8 cellular contexts compared by ENCODE assay signal in the genomic region with DNA sequence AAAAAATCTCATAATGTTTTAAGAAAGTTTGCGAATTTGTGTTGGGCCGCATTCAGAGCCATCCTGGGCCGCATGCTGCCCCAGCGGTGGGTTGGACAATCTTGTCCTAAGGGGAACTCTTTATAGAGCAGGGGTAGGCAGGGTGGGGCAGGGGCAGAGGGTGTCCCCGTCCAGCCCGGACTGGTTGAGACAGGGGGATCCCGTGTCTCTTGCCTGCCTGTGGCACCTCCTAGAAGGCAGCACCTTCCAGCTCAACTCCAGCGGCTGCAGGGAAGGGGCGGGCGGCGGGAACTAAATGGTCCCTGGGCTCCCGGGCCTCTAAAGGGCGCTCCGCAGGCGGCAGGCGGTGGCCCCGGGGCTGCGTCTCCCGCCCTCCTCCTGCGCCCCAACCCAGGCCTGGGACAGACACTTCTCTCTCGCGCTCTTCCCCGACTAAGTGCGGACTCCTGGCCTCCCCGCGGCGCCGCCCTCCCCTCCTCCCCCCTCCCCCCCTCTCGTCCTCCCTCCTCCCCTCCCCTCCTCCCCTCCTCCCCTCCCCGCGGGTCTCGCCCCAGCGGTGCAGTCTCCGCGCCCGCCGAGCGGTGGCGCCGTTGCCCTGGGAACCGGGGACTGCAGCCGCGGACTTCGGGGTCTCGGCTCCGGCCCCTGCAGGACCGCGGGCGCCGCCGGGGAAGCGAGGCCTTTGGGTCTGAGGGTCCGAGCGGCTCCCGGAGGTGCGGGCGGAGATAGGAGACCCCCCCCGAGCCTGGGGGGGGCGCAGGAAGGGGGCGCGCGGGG.
DNase-seq lines count a peak whose midpoint lies in the region; ATAC-seq, FAIRE-seq and TF ChIP-seq lines count a peak whose summit lies in the region.

No MANE protein-coding gene starts in this region.

- peak; percentile 54 for TF ChIP-seq RAD21 in SK-N-SH (IDR thresholded peaks at IDR 0.05; ENCODE audit: low read length)

- H2AFZ ChIP-seq in SK-N-SH (ENCODE audit: low read depth), result no peak overlapping the region

- H3K27me3 ChIP-seq in SK-N-SH (ENCODE audit: insufficient read depth) (peaks cover 83% of the 10 kb centered on the region), lower lobe of right lung (ENCODE audit: low read depth) (peaks cover 62% of the 10 kb centered on the region)

- no peaks in the 10 kb centered on the region for H3K36me3 ChIP-seq in SK-N-SH (replicated peaks in 1 of 2; ENCODE audit: control insufficient read depth in 1 of 2, insufficient read depth in 2 of 2, low read length in 1 of 2)
- H3K36me3 ChIP-seq in lower lobe of right lung, result no peaks in the 10 kb centered on the region

- H3K27ac ChIP-seq in SK-N-SH (ENCODE audit: low read depth in 2 of 2, low read length in 1 of 2) (no peak overlapping the region), lower lobe of right lung (no peak overlapping the region)

- H3K4me3 ChIP-seq in SK-N-SH (ENCODE audit: low read depth in 2 of 2, low read length in 1 of 2), result no peak overlapping the region
- H3K4me3 ChIP-seq in lower lobe of right lung, result peak overlapping the region; percentile 19

- H3F3A ChIP-seq in SK-N-SH (replicated peaks; ENCODE audit: insufficient read depth), result no peaks in the 10 kb centered on the region

- intact Hi-C loops in lower lobe of right lung (cut with DNase I), result no loop called here

- H3K9me3 ChIP-seq in SK-N-SH (no peaks in the 10 kb centered on the region), lower lobe of right lung (no peaks in the 10 kb centered on the region)

- H3K4me1 ChIP-seq in SK-N-SH (ENCODE audit: control insufficient read depth in 1 of 2, insufficient read depth in 2 of 2, low read depth in 1 of 2, low read length in 1 of 2) (no peaks in the 10 kb centered on the region), lower lobe of right lung (no peaks in the 10 kb centered on the region)

- peak; percentile 42 for TF ChIP-seq CTCF in GM13976 (IDR thresholded peaks at IDR 0.05; ENCODE audit: borderline replicate concordance, control extremely low read depth, extremely low read depth, insufficient read depth, missing control alignments)
- TF ChIP-seq CTCF in SK-N-SH (IDR thresholded peaks at IDR 0.05), result peak; percentile 22; the same call in 1 of the 2 replicates
- no peak for TF ChIP-seq CTCF in lower lobe of right lung (IDR thresholded peaks at IDR 0.05)

- H3K9ac ChIP-seq in SK-N-SH, result no peak overlapping the region

- 10% methylated on average over 30 of the region's 62 CpGs for WGBS in SK-N-SH (ENCODE audit: low lambda C conversion rate)

- CTCF ChIA-PET in SK-N-SH (lab: Yijun Ruan, JAX), result interaction anchor here (0.8 kb wide), 2 partner anchors 10 to 22 kb away, joined by 3 read pairs; no protein-coding TSS in a partner anchor

- in situ Hi-C loops in ACHN (cut with HindIII; ENCODE audit: low pct_ligation_motif_present, low pct_unique_long_range_greater_than_20kb, low sequenced_read_pairs), result no loop called here
- in situ Hi-C loops in GM13976 (cut with MboI; ENCODE audit: low sequenced_read_pairs, unreplicated experiment), result no loop called here

- no peak overlapping the region for H3K4me2 ChIP-seq in SK-N-SH

- H3K9me2 ChIP-seq in SK-N-SH, result no peaks in the 10 kb centered on the region

- no peak for TF ChIP-seq EP300 in SK-N-SH (IDR thresholded peaks at IDR 0.05; ENCODE audit: borderline replicate concordance in 1 of 2, low read depth in 1 of 2, low read length in 1 of 2)

- DNase-seq in ACHN (peak; percentile 58), GM13976 (ENCODE audit: low spot score) (peak; percentile 82), SK-N-SH (peak; percentile 93), cerebellar cortex (ENCODE audit: low spot score) (peak; percentile 5), lower lobe of right lung (no peak), urothelium cell line (ENCODE audit: low spot score) (peak; percentile 92), SKM-1 (lab: John Stamatoyannopoulos, UW; ENCODE audit: unreplicated experiment) (no peak)

- peak; percentile 22 to 50 for ATAC-seq in lower lobe of right lung
- no peak for ATAC-seq in GM18511 (IDR thresholded peaks at IDR 0.05; ENCODE audit: unreplicated experiment)

- H3K79me2 ChIP-seq in SK-N-SH (ENCODE audit: insufficient read depth), result no peaks in the 10 kb centered on the region

- peak; percentile 62 for FAIRE-seq in urothelium cell line (lab: Jason Lieb, UNC)

- H4K20me1 ChIP-seq in SK-N-SH (ENCODE audit: insufficient read depth), result no peaks in the 10 kb centered on the region

- POLR2A ChIA-PET in SK-N-SH (lab: Yijun Ruan, JAX), result no interaction called here

TF ChIP-seq in SK-N-SH, 30 proteins besides CTCF, POLR2A, EP300 and RAD21:
- TF ChIP-seq ELF1 (IDR thresholded peaks at IDR 0.05), result no peak
- TF ChIP-seq TCF12 (IDR thresholded peaks at IDR 0.05), result no peak
- TF ChIP-seq SMC3 (IDR thresholded peaks at IDR 0.05; ENCODE audit: low read depth, low read length), result peak; percentile 13; the same call in 1 of the 2 replicates
- TF ChIP-seq, protein P1, sequence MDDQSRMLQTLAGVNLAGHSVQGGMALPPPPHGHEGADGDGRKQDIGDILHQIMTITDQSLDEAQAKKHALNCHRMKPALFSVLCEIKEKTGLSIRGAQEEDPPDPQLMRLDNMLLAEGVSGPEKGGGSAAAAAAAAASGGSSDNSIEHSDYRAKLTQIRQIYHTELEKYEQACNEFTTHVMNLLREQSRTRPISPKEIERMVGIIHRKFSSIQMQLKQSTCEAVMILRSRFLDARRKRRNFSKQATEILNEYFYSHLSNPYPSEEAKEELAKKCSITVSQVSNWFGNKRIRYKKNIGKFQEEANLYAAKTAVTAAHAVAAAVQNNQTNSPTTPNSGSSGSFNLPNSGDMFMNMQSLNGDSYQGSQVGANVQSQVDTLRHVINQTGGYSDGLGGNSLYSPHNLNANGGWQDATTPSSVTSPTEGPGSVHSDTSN (IDR thresholded peaks at IDR 0.05), result no peak
- TF ChIP-seq RFX5 (IDR thresholded peaks at IDR 0.05; ENCODE audit: low read length), result no peak
- TF ChIP-seq TAF1 (IDR thresholded peaks at IDR 0.05; ENCODE audit: borderline replicate concordance, low read depth, low read length), result no peak
- TF ChIP-seq NRF1 (IDR thresholded peaks at IDR 0.05; ENCODE audit: low read depth, low read length), result no peak
- TF ChIP-seq, protein P2, sequence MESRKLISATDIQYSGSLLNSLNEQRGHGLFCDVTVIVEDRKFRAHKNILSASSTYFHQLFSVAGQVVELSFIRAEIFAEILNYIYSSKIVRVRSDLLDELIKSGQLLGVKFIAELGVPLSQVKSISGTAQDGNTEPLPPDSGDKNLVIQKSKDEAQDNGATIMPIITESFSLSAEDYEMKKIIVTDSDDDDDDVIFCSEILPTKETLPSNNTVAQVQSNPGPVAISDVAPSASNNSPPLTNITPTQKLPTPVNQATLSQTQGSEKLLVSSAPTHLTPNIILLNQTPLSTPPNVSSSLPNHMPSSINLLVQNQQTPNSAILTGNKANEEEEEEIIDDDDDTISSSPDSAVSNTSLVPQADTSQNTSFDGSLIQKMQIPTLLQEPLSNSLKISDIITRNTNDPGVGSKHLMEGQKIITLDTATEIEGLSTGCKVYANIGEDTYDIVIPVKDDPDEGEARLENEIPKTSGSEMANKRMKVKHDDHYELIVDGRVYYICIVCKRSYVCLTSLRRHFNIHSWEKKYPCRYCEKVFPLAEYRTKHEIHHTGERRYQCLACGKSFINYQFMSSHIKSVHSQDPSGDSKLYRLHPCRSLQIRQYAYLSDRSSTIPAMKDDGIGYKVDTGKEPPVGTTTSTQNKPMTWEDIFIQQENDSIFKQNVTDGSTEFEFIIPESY (IDR thresholded peaks at IDR 0.05; ENCODE audit: borderline replicate concordance, low read depth), result no peak
- no peak for TF ChIP-seq YY1 (IDR thresholded peaks at IDR 0.05; ENCODE audit: low read depth)

Comparison
In these comparisons a context has a peak if more than half of its experiments do, and no peak if none do; other contexts are left out.
1. DNase-seq: peak in ACHN (single experiment), GM13976 (single experiment), SK-N-SH (single experiment), cerebellar cortex (single experiment) and urothelium cell line (single experiment); none in lower lobe of right lung (single experiment) and SKM-1 (single experiment).